In the genomic region with DNA sequence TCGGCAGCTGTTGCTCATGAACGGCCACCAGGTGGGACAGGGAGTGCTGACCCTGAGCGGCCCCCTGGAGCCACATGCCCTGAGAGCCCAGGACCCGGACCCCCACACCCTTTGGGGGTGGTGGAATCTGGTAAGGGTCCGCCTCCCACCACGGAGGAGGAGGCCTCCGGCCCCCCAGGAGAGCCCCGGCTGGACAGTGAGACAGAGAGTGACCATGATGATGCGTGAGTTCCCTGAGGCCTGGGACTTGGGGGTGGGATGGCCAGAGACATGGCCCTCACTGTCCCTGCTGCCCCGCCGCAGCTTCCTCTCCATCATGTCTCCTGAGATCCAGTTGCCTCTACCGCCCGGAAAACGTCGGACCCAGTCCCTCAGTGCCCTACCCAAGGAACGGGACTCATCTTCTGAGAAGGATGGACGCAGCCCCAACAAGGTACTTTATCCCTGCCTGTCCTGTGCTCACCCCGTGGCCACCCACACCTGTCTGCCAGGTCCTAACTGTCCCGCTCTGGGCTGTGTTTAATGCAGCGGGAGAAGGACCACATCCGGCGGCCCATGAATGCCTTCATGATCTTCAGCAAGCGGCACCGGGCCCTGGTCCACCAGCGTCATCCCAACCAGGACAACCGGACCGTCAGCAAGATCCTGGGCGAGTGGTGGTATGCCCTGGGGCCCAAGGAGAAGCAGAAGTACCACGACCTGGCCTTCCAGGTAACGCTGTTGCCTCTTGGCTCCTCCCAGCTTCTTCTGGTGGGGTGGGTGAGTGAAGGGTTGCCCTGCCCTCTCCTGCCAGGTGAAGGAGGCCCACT, we compare ENCODE assay signal across 14 cellular contexts. TPM values are rescaled to one million over a fixed set of nuclear protein-coding genes. Genes with fewer than 3 reads are reported as not detected.
DNase-seq lines count a peak whose midpoint lies in the region; ATAC-seq and TF ChIP-seq lines count a peak whose summit lies in the region.
"Had no signal": no experiment of that assay in that cellular context is flagged by ENCODE, and none has a peak within 500 bp of the region (broad histone marks: within the 10 kb centered on the region; RNA-seq: fewer than 3 reads in every experiment).

No MANE protein-coding gene starts in this region.

- H3K79me2 ChIP-seq in OCI-LY7 (ENCODE audit: insufficient read depth, low read depth, low read length) = peaks cover 17% of the 10 kb centered on the region

- POLR2A ChIA-PET in OCI-LY7 (lab: Charles Lee) = no interaction called here

- no peaks in the 10 kb centered on the region for H3K9me2 ChIP-seq in OCI-LY7 (ENCODE audit: insufficient read depth, low read length)

- TF ChIP-seq POLR2A in spleen (IDR thresholded peaks at IDR 0.05) = no peak

- H3K9ac ChIP-seq in BLaER1 = peak overlapping the region; percentile 55; the same call in 1 of the 2 replicates

- H3K4me3 ChIP-seq in BLaER1 = peak overlapping the region; percentile 73
- no peak overlapping the region for H3K4me3 ChIP-seq in OCI-LY7 (ENCODE audit: low read depth, low read length, poor library complexity, severe bottlenecking)
- H3K4me3 ChIP-seq in left ventricle myocardium inferior = no peak overlapping the region
- H3K4me3 ChIP-seq in spleen = peak overlapping the region in 1 of 8 donors; percentile 91
- H3K4me3 ChIP-seq in H7 (ENCODE audit: insufficient read depth, low read depth, low read length) = no peak overlapping the region
- H3K4me3 ChIP-seq: smooth muscle cell had no signal

- BruUV-seq in OCI-LY7 (replicated peaks; lab: Mats Ljungman, UMichigan) = TSS peak; percentile 53

- WGBS in spleen, 5 donors = 93 to 97% (median 93%) methylated on average over 24 to 30 of the region's 30 CpGs

- H3K27ac ChIP-seq in BLaER1 (peak overlapping the region; percentile 93), OCI-LY7 (ENCODE audit: low read depth, low read length, poor library complexity, severe bottlenecking) (peak overlapping the region; percentile 70), left ventricle myocardium inferior (replicated peaks) (peak overlapping the region; percentile 98), spleen (peak overlapping the region; percentile 13 to 97 (median 82))
- H3K27ac ChIP-seq: C4-2B had no signal

- no peak for ATAC-seq in HG03439 (IDR thresholded peaks at IDR 0.05; ENCODE audit: unreplicated experiment)
- ATAC-seq: GM12878 had no signal

- H3K9me3 ChIP-seq in BLaER1 (no peaks in the 10 kb centered on the region), OCI-LY7 (ENCODE audit: low read length) (no peaks in the 10 kb centered on the region), left ventricle myocardium inferior (replicated peaks) (no peaks in the 10 kb centered on the region), spleen (no peaks in the 10 kb centered on the region)

- intact Hi-C loops in OCI-LY7 (cut with micrococcal nuclease; ENCODE audit: unreplicated experiment) = loop anchor here (10.0 kb wide), 1 partner anchor 422 kb away; the partner anchor contains the start of gene RPS19
- intact Hi-C loops in left ventricle myocardium inferior (cut with micrococcal nuclease) = loop anchor here (5.0 kb wide), 1 partner anchor 35 kb away; no protein-coding TSS in a partner anchor
- intact Hi-C loops in spleen (cut with DNase I; ENCODE audit: low total_unique reads) = loop anchor here (5.0 kb wide), 1 partner anchor 155 kb away; the partner anchor contains the start of gene POU2F2

- no peak overlapping the region for H2AFZ ChIP-seq in OCI-LY7 (ENCODE audit: low read length)

- no peak for DNase-seq in OCI-LY7 (ENCODE audit: low spot score)
- DNase-seq in left ventricle myocardium inferior = no peak
- peak; percentile 78 for DNase-seq in spleen
- DNase-seq in H7 = no peak
- no peak for DNase-seq in NCI-H748 (lab: John Stamatoyannopoulos, UW; ENCODE audit: unreplicated experiment)
- DNase-seq in DMS 273 (lab: John Stamatoyannopoulos, UW; ENCODE audit: unreplicated experiment) = no peak
- DNase-seq: activated CD4-positive, alpha-beta T cell treated with anti-CD3 and anti-CD28 coated beads, Interleukin-2, amount 50 U/mL, for 4 hours; T-helper 9 cell had no signal

- CTCF ChIA-PET in OCI-LY7 (lab: Charles Lee; ENCODE audit: unreplicated experiment) = no interaction called here

- H3K27me3 ChIP-seq in BLaER1 = no peaks in the 10 kb centered on the region
- H3K27me3 ChIP-seq in left ventricle myocardium inferior (ENCODE audit: low read depth) = no peaks in the 10 kb centered on the region
- no peaks in the 10 kb centered on the region for H3K27me3 ChIP-seq in spleen (replicated peaks in 1 of 7)
- no peaks in the 10 kb centered on the region for H3K27me3 ChIP-seq in H7 (ENCODE audit: control insufficient read depth, insufficient read depth, low read length)

- H3K36me3 ChIP-seq in BLaER1 = peaks cover 55% of the 10 kb centered on the region
- H3K36me3 ChIP-seq in OCI-LY7 (ENCODE audit: insufficient read depth, low read length) = peaks cover 56% of the 10 kb centered on the region
- peaks cover 54% of the 10 kb centered on the region for H3K36me3 ChIP-seq in left ventricle myocardium inferior
- peaks cover 0 to 59% (median 55%) of the 10 kb centered on the region in 6 donors for H3K36me3 ChIP-seq in spleen
- H3K36me3 ChIP-seq in H7 (replicated peaks; ENCODE audit: control insufficient read depth, insufficient read depth, low read length) = peaks cover 11% of the 10 kb centered on the region

- TF ChIP-seq CTCF in OCI-LY7 (conservative IDR thresholded peaks at IDR 0.05; ENCODE audit: low read length) (no peak), left ventricle myocardium inferior (IDR thresholded peaks at IDR 0.05; ENCODE audit: borderline replicate concordance) (no peak), spleen (IDR thresholded peaks at IDR 0.05 in 8 of 11, conservative IDR thresholded peaks at IDR 0.05 in 3 of 11) (no peak)

- peak overlapping the region; percentile 98 for H3K4me2 ChIP-seq in BLaER1
- peak overlapping the region; percentile 93; the same call in 1 of the 2 replicates for H3K4me2 ChIP-seq in OCI-LY7 (ENCODE audit: low read length)
- H3K4me2 ChIP-seq: smooth muscle cell had no signal

- H3K4me1 ChIP-seq in BLaER1 (peaks cover 87% of the 10 kb centered on the region), OCI-LY7 (ENCODE audit: insufficient read depth, low read length, poor library complexity, severe bottlenecking) (peaks cover 34% of the 10 kb centered on the region), left ventricle myocardium inferior (peaks cover 40% of the 10 kb centered on the region), spleen (peaks cover 24 to 76% (median 39%) of the 10 kb centered on the region in 6 donors)

- H4K20me1 ChIP-seq in BLaER1 (peaks cover 87% of the 10 kb centered on the region), OCI-LY7 (ENCODE audit: insufficient read depth, low read length) (peaks cover 10% of the 10 kb centered on the region; the same call in 1 of the 2 replicates)

RNA-seq across cellular contexts. Expression of gene PRR19, which starts 14.7 kb away (rescaled TPM):
- total RNA-seq in OCI-LY7 (2014; rRNA removed; shearing (Covaris generic)) = 1.4 TPM in 1 of 2 replicates, not detected in the other
- total RNA-seq in OCI-LY7 (2022) (0.40 and 0.70 TPM in 2 replicates), left ventricle myocardium inferior (not detected), spleen (1 to 10 TPM in 2 of 7 donors, under 1 TPM in 3, not detected in 2; 0.46 to 1.2 (median 0.60) TPM)
- polyA plus RNA-seq in spleen = under 1 TPM; 0.33 to 0.61 (median 0.49) TPM
- 3.3 and 5.2 TPM in 2 replicates for total RNA-seq in H7 (2014; rRNA removed; shearing (Covaris generic))

RNA-seq across cellular contexts. Expression of gene PAFAH1B3, which starts 15.2 kb away (rescaled TPM):
- 54.9 and 62.1 TPM in 2 replicates for total RNA-seq in OCI-LY7 (2014; rRNA removed; shearing (Covaris generic))
- total RNA-seq in OCI-LY7 (2022) (35.9 and 42.3 TPM in 2 replicates), left ventricle myocardium inferior (2.1 TPM), spleen (10 to 100 TPM; 13.7 to 20.3 (median 15.5) TPM)
- 10 to 100 TPM; 24.3 to 34.3 (median 29.9) TPM for polyA plus RNA-seq in spleen
- total RNA-seq in H7 (2014; rRNA removed; shearing (Covaris generic)) = 96.5 and 152 TPM in 2 replicates

RNA-seq across cellular contexts. Expression of gene CIC, which starts 18.2 kb away (rescaled TPM):
- 20.7 and 26.8 TPM in 2 replicates for total RNA-seq in OCI-LY7 (2014; rRNA removed; shearing (Covaris generic))
- total RNA-seq in OCI-LY7 (2022) (48.2 and 59.3 TPM in 2 replicates), left ventricle myocardium inferior (33.3 TPM), spleen (100 to 1,000 TPM in 1 of 7 donors, 10 to 100 TPM in 6; 63.8 to 100 (median 76.7) TPM)
- polyA plus RNA-seq in spleen = 10 to 100 TPM; 12.5 to 43.6 (median 16.8) TPM
- 16.1 and 20.1 TPM in 2 replicates for total RNA-seq in H7 (2014; rRNA removed; shearing (Covaris generic))

RNA-seq across cellular contexts. Expression of gene TMEM145, which starts 25.9 kb away (rescaled TPM):
- not detected in 2 replicates for total RNA-seq in OCI-LY7 (2014; rRNA removed; shearing (Covaris generic))
- total RNA-seq in OCI-LY7 (2022) (1.8 TPM in 2 replicates), left ventricle myocardium inferior (0.36 TPM), spleen (1 to 10 TPM in 2 of 7 donors, under 1 TPM in 4, not detected in 1; 0.28 to 2.3 (median 0.79) TPM)
- under 1 TPM; 0.13 to 0.43 (median 0.21) TPM for polyA plus RNA-seq in spleen
- 0.38 and 0.41 TPM in 2 replicates for total RNA-seq in H7 (2014; rRNA removed; shearing (Covaris generic))
- total RNA-seq: smooth muscle cell, subcutaneous adipose tissue had no signal

RNA-seq across cellular contexts. Expression of gene ERF, which starts 32.3 kb away (rescaled TPM):
- total RNA-seq in OCI-LY7 (2014; rRNA removed; shearing (Covaris generic)) = 22.1 and 26.7 TPM in 2 replicates
- total RNA-seq in OCI-LY7 (2022) = 33.5 and 36.6 TPM in 2 replicates
- 33.5 TPM for total RNA-seq in left ventricle myocardium inferior
- 10 to 100 TPM; 36.8 to 73.1 (median 56.4) TPM for total RNA-seq in spleen
- polyA plus RNA-seq in spleen = 10 to 100 TPM; 13.5 to 49.7 (median 17.7) TPM
- total RNA-seq in H7 (2014; rRNA removed; shearing (Covaris generic)) = 73.0 and 106 TPM in 2 replicates
